ENCODE assay signal across 14 cellular contexts in the genomic region with DNA sequence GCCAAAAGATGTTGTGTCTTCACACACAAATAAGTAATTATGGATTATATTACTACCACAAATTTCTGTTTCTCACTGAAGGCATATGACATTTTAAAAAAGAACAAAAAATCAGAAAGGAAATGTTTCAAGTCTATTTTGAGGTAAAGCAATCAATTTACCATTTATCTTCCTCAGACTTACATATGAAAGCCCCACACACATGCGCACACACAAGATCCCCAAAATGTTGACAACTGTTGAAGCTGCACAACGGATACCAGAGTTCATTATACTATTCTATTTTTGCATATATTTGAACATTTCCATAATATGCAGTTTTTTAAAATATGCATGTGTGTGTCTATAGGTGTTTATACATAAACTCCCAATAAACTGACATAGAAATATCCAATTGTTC. TPM values are rescaled to one million over a fixed set of nuclear protein-coding genes. Genes with fewer than 3 reads are reported as not detected.
DNase-seq lines count a peak whose midpoint lies in the region; TF ChIP-seq lines count a peak whose summit lies in the region.
"Had no signal": no experiment of that assay in that cellular context is flagged by ENCODE, and none has a peak within 500 bp of the region (broad histone marks: within the 10 kb centered on the region; RNA-seq: fewer than 3 reads in every experiment).

No MANE protein-coding gene starts in this region.

- H3K79me2 ChIP-seq in mammary epithelial cell (ENCODE audit: insufficient read depth, low read length) (peaks cover 72% of the 10 kb centered on the region), neural cell (replicated peaks; ENCODE audit: insufficient read depth, low read length) (no peaks in the 10 kb centered on the region), GM23248 (ENCODE audit: insufficient read depth) (no peaks in the 10 kb centered on the region)

- no peaks in the 10 kb centered on the region for H3K9me3 Mint-ChIP-seq in T-helper 2 cell treated with Interferon-gamma antibody and Interleukin-4, amounts not matched to agents 5 μg/mL and 100 μg/mL, for 36 hours

- TF ChIP-seq RAD21 in neural cell (conservative IDR thresholded peaks at IDR 0.05): no peak

- no peaks in the 10 kb centered on the region for H3K9me2 ChIP-seq in neural cell (ENCODE audit: insufficient read depth, low read length)
- H3K9me2 ChIP-seq in GM23248 (ENCODE audit: insufficient read depth): no peaks in the 10 kb centered on the region

- H2AFZ ChIP-seq in mammary epithelial cell (ENCODE audit: low read depth, low read length) (no peak overlapping the region), neural cell (ENCODE audit: low read depth, low read length) (no peak overlapping the region), GM23248 (no peak overlapping the region)

- H3K36me3 Mint-ChIP-seq in T-helper 2 cell treated with Interferon-gamma antibody and Interleukin-4, amounts not matched to agents 5 μg/mL and 100 μg/mL, for 36 hours (ENCODE audit: low read depth): peaks cover 20% of the 10 kb centered on the region

- CTCF ChIA-PET in mammary epithelial cell (lab: Charles Lee; ENCODE audit: low non-redundant PET): no interaction called here

- no peak overlapping the region for H3K27ac Mint-ChIP-seq in T-helper 2 cell treated with Interferon-gamma antibody and Interleukin-4, amounts not matched to agents 5 μg/mL and 100 μg/mL, for 36 hours

- H3K4me3 ChIP-seq in NB4 (ENCODE audit: low read depth, low read length): peak overlapping the region; percentile 68
- peak overlapping the region; percentile 74 to 99 (median 77) for H3K4me3 ChIP-seq in mammary epithelial cell (replicated peaks in 1 of 3; ENCODE audit: insufficient read depth in 1 of 3, low read depth in 2 of 3, low read length in 3 of 3)
- peak overlapping the region; percentile 99 for H3K4me3 ChIP-seq in neural cell (ENCODE audit: low read length)
- H3K4me3 ChIP-seq in uterus: no peak overlapping the region
- H3K4me3 ChIP-seq in GM23248: no peak overlapping the region

- BruUV-seq in mammary epithelial cell (replicated peaks; lab: Mats Ljungman, UMichigan): no TSS peak

- no peaks in the 10 kb centered on the region for H3K27me3 ChIP-seq in mammary epithelial cell (ENCODE audit: insufficient read depth, low read length)
- no peaks in the 10 kb centered on the region for H3K27me3 ChIP-seq in neural cell (ENCODE audit: insufficient read depth, low read depth, low read length)
- H3K27me3 ChIP-seq in uterus: no peaks in the 10 kb centered on the region
- no peaks in the 10 kb centered on the region for H3K27me3 ChIP-seq in GM23248 (replicated peaks; ENCODE audit: insufficient read depth)
- H3K27me3 ChIP-seq: thyroid gland had no signal

- intact Hi-C loops in mammary epithelial cell (cut with micrococcal nuclease): no loop called here
- intact Hi-C loops in uterus (cut with DNase I; ENCODE audit: low total_unique reads): no loop called here

- TF ChIP-seq POLR2A in NB4 (IDR thresholded peaks at IDR 0.05; ENCODE audit: extremely low read depth, insufficient read length) (no peak), uterus (IDR thresholded peaks at IDR 0.05) (no peak)

- H3K9ac ChIP-seq in mammary epithelial cell (ENCODE audit: insufficient read depth, low read length) (no peak overlapping the region), neural cell (ENCODE audit: low read length) (no peak overlapping the region), GM23248 (no peak overlapping the region)

- no peak for TF ChIP-seq EP300 in neural cell (conservative IDR thresholded peaks at IDR 0.05; ENCODE audit: poor library complexity, severe bottlenecking)

- H3K9me3 ChIP-seq in mammary epithelial cell (replicated peaks; ENCODE audit: insufficient read depth, low read length) (no peaks in the 10 kb centered on the region), neural cell (ENCODE audit: low read length) (no peaks in the 10 kb centered on the region), uterus (no peaks in the 10 kb centered on the region), GM23248 (ENCODE audit: low read depth) (no peaks in the 10 kb centered on the region)
- H3K9me3 ChIP-seq: thyroid gland had no signal

- H3K4me2 ChIP-seq in mammary epithelial cell (ENCODE audit: insufficient read depth, low read depth, low read length): peak overlapping the region; percentile 91
- no peak overlapping the region for H3K4me2 ChIP-seq in neural cell (ENCODE audit: low read length)
- no peak overlapping the region for H3K4me2 ChIP-seq in GM23248 (ENCODE audit: unreplicated experiment)

- H3K4me1 Mint-ChIP-seq in T-helper 2 cell treated with Interferon-gamma antibody and Interleukin-4, amounts not matched to agents 5 μg/mL and 100 μg/mL, for 36 hours (ENCODE audit: low read depth): peaks cover 22% of the 10 kb centered on the region

- peak overlapping the region; percentile 29 for H3K27ac ChIP-seq in mammary epithelial cell (ENCODE audit: insufficient read depth, low read depth, low read length)
- H3K27ac ChIP-seq in neural cell (ENCODE audit: low read length): no peak overlapping the region
- H3K27ac ChIP-seq in uterus: no peak overlapping the region
- H3K27ac ChIP-seq in GM23248: no peak overlapping the region
- H3K27ac ChIP-seq: thyroid gland had no signal

- peaks cover 3% of the 10 kb centered on the region for H3F3A ChIP-seq in neural cell (ENCODE audit: insufficient read depth, low read length, poor library complexity, severe bottlenecking)
- H3F3A ChIP-seq in GM23248 (ENCODE audit: insufficient read depth): no peaks in the 10 kb centered on the region

- H4K20me1 ChIP-seq in mammary epithelial cell (ENCODE audit: insufficient read depth, low read length): no peaks in the 10 kb centered on the region
- no peaks in the 10 kb centered on the region for H4K20me1 ChIP-seq in neural cell (ENCODE audit: insufficient read depth)
- no peaks in the 10 kb centered on the region for H4K20me1 ChIP-seq in GM23248 (ENCODE audit: insufficient read depth)

- peaks cover 15% of the 10 kb centered on the region for H3K4me1 ChIP-seq in mammary epithelial cell (ENCODE audit: insufficient read depth, low read length)
- no peaks in the 10 kb centered on the region for H3K4me1 ChIP-seq in uterus
- peaks cover 4% of the 10 kb centered on the region for H3K4me1 ChIP-seq in GM23248 (ENCODE audit: insufficient read depth)

- in situ Hi-C loops in mammary epithelial cell (cut with MboI; ENCODE audit: low sequenced_read_pairs in 2 of 2): no loop called here
- in situ Hi-C loops in GM23248 (cut with MboI): no loop called here

- WGBS in mammary epithelial cell (ENCODE audit: low coverage, missing lambda C conversion rate): 90% methylated on average over 2 of the region's 2 CpGs
- 90 to 100% methylated on average over 2 of the region's 2 CpGs for WGBS in GM23248 (ENCODE audit: low coverage in 1 of 2, low lambda C conversion rate in 2 of 2, missing lambda C conversion rate in 2 of 2), 2 experiments

- no peaks in the 10 kb centered on the region for H3K27me3 Mint-ChIP-seq in T-helper 2 cell treated with Interferon-gamma antibody and Interleukin-4, amounts not matched to agents 5 μg/mL and 100 μg/mL, for 36 hours (ENCODE audit: low read depth)

- DNase-seq in T-helper 2 cell treated with Interferon-gamma antibody and Interleukin-4, amounts not matched to agents 5 μg/mL and 100 μg/mL, for 36 hours (ENCODE audit: low spot score): no peak
- DNase-seq in T-helper 2 cell (no peak), NB4 (ENCODE audit: low read depth) (no peak), mammary epithelial cell (no peak), uterus (no peak), DMS79 treated with DMSO at 0.1 percent for 48 hours (lab: John Stamatoyannopoulos, UW) (no peak), GM23248 (no peak)
- DNase-seq: activated CD8-positive, alpha-beta memory T cell treated with anti-CD3 and anti-CD28 coated beads, Interleukin-2, amount 50 U/mL, for 48 hours; cerebellar nuclear complex; GF-D8; H7; NCI-H524 had no signal

- H3K36me3 ChIP-seq in mammary epithelial cell (ENCODE audit: insufficient read depth, low read length) (peaks cover 2% of the 10 kb centered on the region), neural cell (ENCODE audit: insufficient read depth, low read length) (no peaks in the 10 kb centered on the region), uterus (no peaks in the 10 kb centered on the region), GM23248 (ENCODE audit: low read depth) (no peaks in the 10 kb centered on the region)
- H3K36me3 ChIP-seq: thyroid gland had no signal

- TF ChIP-seq CTCF in NB4 (IDR thresholded peaks at IDR 0.05; ENCODE audit: low read depth, low read length) (no peak), mammary epithelial cell (conservative IDR thresholded peaks at IDR 0.05 in 1 of 2, IDR thresholded peaks at IDR 0.05 in 1 of 2; ENCODE audit: extremely low read depth in 1 of 2, insufficient read depth in 1 of 2, low read depth in 1 of 2, low read length in 2 of 2) (no peak), neural cell (IDR thresholded peaks at IDR 0.05; ENCODE audit: poor library complexity, severe bottlenecking) (no peak), uterus (IDR thresholded peaks at IDR 0.05) (no peak)

- dilution Hi-C loops in mammary epithelial cell (cut with HindIII; ENCODE audit: low sequenced_read_pairs): no loop called here

- H3K4me3 Mint-ChIP-seq in T-helper 2 cell treated with Interferon-gamma antibody and Interleukin-4, amounts not matched to agents 5 μg/mL and 100 μg/mL, for 36 hours: peak overlapping the region; percentile 72

TF ChIP-seq in neural cell, 6 proteins besides CTCF, POLR2A, EP300 and RAD21 (continues in another document):
- TF ChIP-seq MXI1 (conservative IDR thresholded peaks at IDR 0.05; ENCODE audit: poor library complexity, severe bottlenecking): no peak
- no peak for TF ChIP-seq TAF1 (IDR thresholded peaks at IDR 0.05; ENCODE audit: low read depth)

RNA-seq across cellular contexts. Expression of gene LRBA, which starts 2.7 kb away (rescaled TPM):
- total RNA-seq in mammary epithelial cell (100 to 1,000 TPM in 1 of 2 donors, 10 to 100 TPM in 1; 63.3 to 108 TPM), uterus (100 to 1,000 TPM in 1 of 4 donors, 10 to 100 TPM in 3; 32.0 to 126 (median 41.7) TPM)
- polyA plus RNA-seq in mammary epithelial cell (36.9 TPM), neural cell (7.1 and 12.6 TPM in 2 replicates), GM23248 (2016; fragmentation: Nextera tagmentation; extraction: Ambion mirVana) (5.7 and 6.6 TPM in 2 replicates)
- polyA minus RNA-seq in mammary epithelial cell (226 TPM), neural cell (48.7 TPM in 2 replicates)
- total RNA-seq in GM23248 (2014; rRNA removed; shearing (Covaris generic)): 15.7 and 17.8 TPM in 2 replicates

Comparison
In these comparisons a context has a peak if more than half of its experiments do, and no peak if none do; other contexts are left out.
1. H3K4me3 ChIP-seq: peak in NB4 (single experiment), mammary epithelial cell (3 of 3) and neural cell (single experiment); none in uterus (0 of 2) and GM23248 (single experiment).